In genomic region chr10:107894521-107894920, GRCh38 we compare ENCODE assay signal across 23 cellular contexts.
DNase-seq lines count a peak whose midpoint lies in the region; ATAC-seq, FAIRE-seq and TF ChIP-seq lines count a peak whose summit lies in the region.
"Had no signal": no experiment of that assay in that cellular context is flagged by ENCODE, and none has a peak within 500 bp of the region (broad histone marks: within the 10 kb centered on the region; RNA-seq: fewer than 3 reads in every experiment).

No MANE protein-coding gene starts in this region.

- no peaks in the 10 kb centered on the region for H4K20me1 ChIP-seq in GM23338 (replicated peaks; ENCODE audit: insufficient read depth)

- H3K4me1 ChIP-seq in GM23338 (ENCODE audit: insufficient read depth) = no peaks in the 10 kb centered on the region; the same call in 1 of the 2 replicates
- H3K4me1 ChIP-seq: lower lobe of right lung, testis had no signal

- H3K4me2 ChIP-seq in GM23338 = no peak overlapping the region

- no peaks in the 10 kb centered on the region for H3K79me2 ChIP-seq in GM23338 (replicated peaks; ENCODE audit: insufficient read depth)

- no peaks in the 10 kb centered on the region for H3K27me3 ChIP-seq in GM23338 (ENCODE audit: insufficient read depth)
- H3K27me3 ChIP-seq: testis had no signal

- H3K27me3 Mint-ChIP-seq in GM23338 (ENCODE audit: insufficient read depth, low read depth, poor library complexity) (no peaks in the 10 kb centered on the region), endothelial cell (ENCODE audit: unreplicated experiment) (no peaks in the 10 kb centered on the region)
- H3K27me3 Mint-ChIP-seq: activated naive CD4-positive, alpha-beta T cell treated with anti-CD3 and anti-CD28 coated beads, Interleukin-2, amount 50 U/mL, for 24 hours had no signal

- no peaks in the 10 kb centered on the region for H3K36me3 ChIP-seq in GM23338 (ENCODE audit: insufficient read depth)
- H3K36me3 ChIP-seq: lower lobe of right lung had no signal

- no peaks in the 10 kb centered on the region; the same call in 1 of the 2 replicates for H3K9me2 ChIP-seq in GM23338 (ENCODE audit: insufficient read depth)

- peaks cover 18% of the 10 kb centered on the region for H3K4me1 Mint-ChIP-seq in GM23338
- H3K4me1 Mint-ChIP-seq in endothelial cell (ENCODE audit: unreplicated experiment) = peaks cover 24% of the 10 kb centered on the region
- H3K4me1 Mint-ChIP-seq: activated naive CD4-positive, alpha-beta T cell treated with anti-CD3 and anti-CD28 coated beads, Interleukin-2, amount 50 U/mL, for 24 hours; CD14-positive monocyte; immature natural killer cell; naive B cell; stimulated activated effector memory CD8-positive, alpha-beta T cell treated with anti-CD3 and anti-CD28 coated beads, Interleukin-12 subunit alpha, Interleukin-12 subunit beta, amount 100 ng/mL, for 72 hours had no signal

- no peak for ATAC-seq in GM23338
- ATAC-seq: activated T-cell treated with anti-CD3 and anti-CD28 coated beads, Interleukin-2, amount 50 U/mL, for 72 hours; lower lobe of right lung; sciatic nerve; stimulated activated effector memory CD8-positive, alpha-beta T cell treated with anti-CD3 and anti-CD28 coated beads, Interleukin-12 subunit alpha, Interleukin-12 subunit beta, amount 100 ng/mL, for 72 hours had no signal

- H3K27ac ChIP-seq in GM23338 (ENCODE audit: low read depth) = no peak overlapping the region
- H3K27ac ChIP-seq: lower lobe of right lung, testis had no signal

- no peak overlapping the region for H3K4me3 Mint-ChIP-seq in GM23338
- no peak overlapping the region for H3K4me3 Mint-ChIP-seq in endothelial cell (ENCODE audit: unreplicated experiment)
- H3K4me3 Mint-ChIP-seq: activated naive CD4-positive, alpha-beta T cell treated with anti-CD3 and anti-CD28 coated beads, Interleukin-2, amount 50 U/mL, for 24 hours; activated T-cell treated with anti-CD3 and anti-CD28 coated beads, Interleukin-2, amount 50 U/mL, for 72 hours; CD14-positive monocyte; immature natural killer cell; stimulated activated effector memory CD8-positive, alpha-beta T cell treated with anti-CD3 and anti-CD28 coated beads, Interleukin-12 subunit alpha, Interleukin-12 subunit beta, amount 100 ng/mL, for 72 hours; T-helper 2 cell treated with Interferon-gamma antibody and Interleukin-4, amounts not matched to agents 5 μg/mL and 100 μg/mL, for 36 hours had no signal

- no peak for TF ChIP-seq CTCF in GM23338 (conservative IDR thresholded peaks at IDR 0.05; ENCODE audit: low read depth in 2 of 2)
- TF ChIP-seq CTCF in endothelial cell (IDR thresholded peaks at IDR 0.05; ENCODE audit: unreplicated experiment) = no peak

- peak; percentile 27 for FAIRE-seq in G401.6 (lab: Jason Lieb, UNC)

- no peak overlapping the region for H3K4me3 ChIP-seq in GM23338
- H3K4me3 ChIP-seq: lower lobe of right lung, testis had no signal

- peaks cover 6% of the 10 kb centered on the region; the same call in 1 of the 3 replicates for H3K36me3 Mint-ChIP-seq in GM23338 (ENCODE audit: low read depth)
- no peaks in the 10 kb centered on the region for H3K36me3 Mint-ChIP-seq in endothelial cell (ENCODE audit: low read depth, unreplicated experiment)
- H3K36me3 Mint-ChIP-seq: activated naive CD4-positive, alpha-beta T cell treated with anti-CD3 and anti-CD28 coated beads, Interleukin-2, amount 50 U/mL, for 24 hours; CD14-positive monocyte; immature natural killer cell; naive B cell; stimulated activated effector memory CD8-positive, alpha-beta T cell treated with anti-CD3 and anti-CD28 coated beads, Interleukin-12 subunit alpha, Interleukin-12 subunit beta, amount 100 ng/mL, for 72 hours had no signal

- DNase-seq in GM23338 (ENCODE audit: low spot score) (peak; percentile 17), NOMO-1 treated with dmso at 0.1 percent for 144 hours (lab: John Stamatoyannopoulos, UW; ENCODE audit: unreplicated experiment) (peak; percentile 58), endothelial cell (ENCODE audit: low spot score) (no peak), NCI-H226 (no peak), AG08396 (ENCODE audit: low spot score) (no peak), putamen (ENCODE audit: low spot score) (no peak)
- DNase-seq in central memory CD4-positive, alpha-beta T cell = no peak
- DNase-seq: activated CD4-positive, alpha-beta T cell treated with anti-CD3 and anti-CD28 coated beads for 1 hour; activated T-cell treated with anti-CD3 and anti-CD28 coated beads, Interleukin-2, amount 50 U/mL, for 72 hours; effector memory CD4-positive, alpha-beta T cell; immature natural killer cell; lower lobe of right lung; naive B cell; NCI-H187; NCI-H345; SHP77; testis had no signal

- 0 out of 2 replicates have a peak overlapping the region, but pooled peaks have one; percentile 5 for H2AFZ ChIP-seq in GM23338

- no peaks in the 10 kb centered on the region for H3F3A ChIP-seq in GM23338 (replicated peaks; ENCODE audit: low read depth)

- H3K9me3 Mint-ChIP-seq in GM23338 = peaks cover 6% of the 10 kb centered on the region; the same call in 2 of the 3 replicates
- H3K9me3 Mint-ChIP-seq in endothelial cell (ENCODE audit: unreplicated experiment) = no peaks in the 10 kb centered on the region

- H3K27ac Mint-ChIP-seq in GM23338 (peak overlapping the region; percentile 14; the same call in 1 of the 2 replicates), endothelial cell (ENCODE audit: unreplicated experiment) (peak overlapping the region; percentile 25)
- H3K27ac Mint-ChIP-seq: activated naive CD4-positive, alpha-beta T cell treated with anti-CD3 and anti-CD28 coated beads, Interleukin-2, amount 50 U/mL, for 24 hours; activated T-cell treated with anti-CD3 and anti-CD28 coated beads, Interleukin-2, amount 50 U/mL, for 72 hours; CD14-positive monocyte; immature natural killer cell; naive B cell; stimulated activated effector memory CD8-positive, alpha-beta T cell treated with anti-CD3 and anti-CD28 coated beads, Interleukin-12 subunit alpha, Interleukin-12 subunit beta, amount 100 ng/mL, for 72 hours; T-helper 2 cell treated with Interferon-gamma antibody and Interleukin-4, amounts not matched to agents 5 μg/mL and 100 μg/mL, for 36 hours had no signal

TF ChIP-seq in GM23338, 12 proteins besides CTCF, POLR2A, EP300 and RAD21 (continues in another document):
- TF ChIP-seq EZH2 (IDR thresholded peaks at IDR 0.05; ENCODE audit: low read depth, unreplicated experiment) (no peak), ETS1 (IDR thresholded peaks at IDR 0.05) (no peak), REST (IDR thresholded peaks at IDR 0.05; ENCODE audit: unreplicated experiment) (no peak)

Comparison
In these comparisons a context has a peak if more than half of its experiments do, and no peak if none do; other contexts are left out.
1. DNase-seq: peak in GM23338 (single experiment) and NOMO-1 treated with dmso at 0.1 percent for 144 hours (single experiment); none in endothelial cell (single experiment), NCI-H226 (single experiment), central memory CD4-positive, alpha-beta T cell (single experiment), AG08396 (single experiment) and putamen (single experiment).